Comparison of ENCODE assay signal across 21 cellular contexts in the genomic region with DNA sequence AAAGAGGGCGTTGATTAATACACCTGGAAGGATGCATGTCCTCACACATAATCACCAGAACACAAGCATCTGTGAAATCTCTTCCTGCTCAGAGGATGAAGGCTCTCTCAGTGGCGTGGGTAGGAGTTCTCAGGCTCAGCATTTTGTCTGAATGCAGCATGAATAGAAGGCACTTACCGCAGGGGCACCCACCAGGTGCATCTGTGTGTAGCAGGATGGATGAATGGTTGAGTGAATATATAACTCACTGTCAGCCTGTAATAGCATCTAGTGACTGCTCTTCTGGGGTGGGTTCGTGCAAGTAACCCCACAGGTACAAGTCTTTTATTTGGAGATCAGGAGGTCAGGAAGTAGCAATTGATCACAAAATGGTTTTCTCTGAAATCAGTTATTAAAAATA.
"Had no signal": no experiment of that assay in that cellular context is flagged by ENCODE, and none has a peak within 500 bp of the region (broad histone marks: within the 10 kb centered on the region; RNA-seq: fewer than 3 reads in every experiment).

No MANE protein-coding gene starts in this region.

- H3K27ac Mint-ChIP-seq: immature natural killer cell; naive thymus-derived CD8-positive, alpha-beta T cell; nephron progenitor cell; stimulated activated effector memory CD8-positive, alpha-beta T cell treated with anti-CD3 and anti-CD28 coated beads, Interleukin-12 subunit alpha, Interleukin-12 subunit beta, amount 100 ng/mL, for 72 hours; type B pancreatic cell had no signal

- H3K9me3 ChIP-seq: esophagus squamous epithelium, lower lobe of right lung, prostate gland, sigmoid colon, stomach, thyroid gland had no signal

- H3K36me3 Mint-ChIP-seq: immature natural killer cell; naive thymus-derived CD8-positive, alpha-beta T cell; stimulated activated effector memory CD8-positive, alpha-beta T cell treated with anti-CD3 and anti-CD28 coated beads, Interleukin-12 subunit alpha, Interleukin-12 subunit beta, amount 100 ng/mL, for 72 hours; type B pancreatic cell had no signal

- H3K4me1 Mint-ChIP-seq: immature natural killer cell; naive thymus-derived CD8-positive, alpha-beta T cell; stimulated activated effector memory CD8-positive, alpha-beta T cell treated with anti-CD3 and anti-CD28 coated beads, Interleukin-12 subunit alpha, Interleukin-12 subunit beta, amount 100 ng/mL, for 72 hours had no signal

- ATAC-seq: left ventricle myocardium superior; lower lobe of right lung; naive thymus-derived CD8-positive, alpha-beta T cell; right cardiac atrium; stimulated activated effector memory CD8-positive, alpha-beta T cell treated with anti-CD3 and anti-CD28 coated beads, Interleukin-12 subunit alpha, Interleukin-12 subunit beta, amount 100 ng/mL, for 72 hours had no signal

- H3K9me3 Mint-ChIP-seq: immature natural killer cell; naive thymus-derived CD8-positive, alpha-beta T cell; nephron progenitor cell; stimulated activated effector memory CD8-positive, alpha-beta T cell treated with anti-CD3 and anti-CD28 coated beads, Interleukin-12 subunit alpha, Interleukin-12 subunit beta, amount 100 ng/mL, for 72 hours; type B pancreatic cell had no signal

- H3K27ac ChIP-seq: esophagus squamous epithelium, lower lobe of right lung, prostate gland, sigmoid colon, stomach, thyroid gland had no signal

- H3K36me3 ChIP-seq: esophagus squamous epithelium, lower lobe of right lung, prostate gland, sigmoid colon, stomach, thyroid gland had no signal

- H3K4me1 ChIP-seq: esophagus squamous epithelium, lower lobe of right lung, prostate gland, sigmoid colon, stomach, thyroid gland had no signal

- H3K4me3 Mint-ChIP-seq: immature natural killer cell; naive thymus-derived CD8-positive, alpha-beta T cell; nephron progenitor cell; stimulated activated effector memory CD8-positive, alpha-beta T cell treated with anti-CD3 and anti-CD28 coated beads, Interleukin-12 subunit alpha, Interleukin-12 subunit beta, amount 100 ng/mL, for 72 hours; type B pancreatic cell had no signal

- DNase-seq: dermis blood vessel endothelial cell; effector memory CD4-positive, alpha-beta T cell; esophagus squamous epithelium; foreskin melanocyte; hypothalamus; immature natural killer cell; left ventricle myocardium superior; lower lobe of right lung; naive thymus-derived CD8-positive, alpha-beta T cell; nephron progenitor cell; nucleus accumbens; right cardiac atrium; sigmoid colon; stimulated activated CD4-positive, alpha-beta T cell treated with anti-CD3 and anti-CD28 coated beads, Interleukin-2, amount 100 ng/mL, for 24 hours; stimulated activated CD4-positive, alpha-beta T cell treated with anti-CD3 and anti-CD28 coated beads, Interleukin-4, amount 100 ng/mL, for 24 hours; stimulated activated naive CD4-positive, alpha-beta T cell treated with Interleukin-2 at 50 U/mL for 16 hours; stomach; thyroid gland had no signal

- H3K27me3 Mint-ChIP-seq: type B pancreatic cell had no signal

- H3K4me3 ChIP-seq: esophagus squamous epithelium, lower lobe of right lung, prostate gland, sigmoid colon, stomach, thyroid gland had no signal
